ENCODE assay signal across 25 cellular contexts in the genomic region with DNA sequence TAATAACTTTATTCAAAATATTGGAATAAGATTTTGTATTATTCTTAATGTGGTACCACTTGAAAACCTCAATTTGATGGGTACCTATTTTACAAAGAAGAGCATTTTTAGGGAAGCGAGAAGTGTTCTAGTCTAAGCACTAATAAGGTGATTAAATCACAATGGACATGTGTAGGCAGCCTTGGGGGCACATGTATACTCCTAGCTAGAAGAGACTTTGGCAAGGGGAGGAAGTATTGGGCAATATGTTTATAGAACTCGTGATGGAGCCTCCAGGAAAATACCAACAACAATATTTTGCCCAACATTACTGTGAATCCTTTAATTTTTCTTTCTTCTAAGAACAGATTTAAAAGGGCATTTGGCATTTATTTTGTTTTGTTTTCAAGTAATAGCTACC.
A peak's percentile ranks its signal among the peaks of the same experiment; 100 is the strongest.
DNase-seq lines count a peak whose midpoint lies in the region; ATAC-seq and TF ChIP-seq lines count a peak whose summit lies in the region.
"Had no signal": no experiment of that assay in that cellular context is flagged by ENCODE, and none has a peak within 500 bp of the region (broad histone marks: within the 10 kb centered on the region; RNA-seq: fewer than 3 reads in every experiment).

No MANE protein-coding gene starts in this region.

- H3K27me3 ChIP-seq in GM23338 (ENCODE audit: insufficient read depth) (no peaks in the 10 kb centered on the region), iPS-18a (ENCODE audit: control insufficient read depth, insufficient read depth, low read length) (no peaks in the 10 kb centered on the region), skeletal muscle satellite cell (ENCODE audit: control insufficient read depth, insufficient read depth, low read length) (no peaks in the 10 kb centered on the region)
- H3K27me3 ChIP-seq: BE2C, heart left ventricle, ovary had no signal

- H3K36me3 Mint-ChIP-seq in GM23338 (ENCODE audit: low read depth) = peaks cover 4% of the 10 kb centered on the region; the same call in 2 of the 3 replicates
- H3K36me3 Mint-ChIP-seq: CD8-positive, alpha-beta T cell had no signal

- no peak for DNase-seq in GM23338 (ENCODE audit: low spot score)
- peak; percentile 12 for DNase-seq in M059J (ENCODE audit: low read depth)
- no peak for DNase-seq in NOMO-1 treated with dmso at 0.1 percent for 144 hours (lab: John Stamatoyannopoulos, UW; ENCODE audit: unreplicated experiment)
- no peak for DNase-seq in NCI-H128 (lab: John Stamatoyannopoulos, UW; ENCODE audit: unreplicated experiment)
- DNase-seq: ACHN; activated CD4-positive, alpha-beta T cell treated with anti-CD3 and anti-CD28 coated beads, Interleukin-2, amount 50 U/mL, for 48 hours; activated CD4-positive, CD25-positive, alpha-beta regulatory T cell; activated naive CD4-positive, alpha-beta T cell; BE2C; CD8-positive, alpha-beta T cell; foreskin melanocyte; heart left ventricle; lower lobe of right lung; NCI-H1092 treated with DMSO at 0.1 percent for 48 hours; NCI-H187; ovary; stimulated activated CD4-positive, alpha-beta T cell treated with anti-CD3 and anti-CD28 coated beads, Interleukin-2, amount 100 ng/mL, for 24 hours; stimulated activated naive CD8-positive, alpha-beta T cell treated with anti-CD3 and anti-CD28 coated beads, Interleukin-15, Interleukin-2, amounts not matched to agents 100 U/mL and 50 U/mL, for 24 hours had no signal

- H3K9me3 ChIP-seq in iPS-18a (ENCODE audit: control insufficient read depth, low read depth, low read length) (no peaks in the 10 kb centered on the region), skeletal muscle satellite cell (replicated peaks; ENCODE audit: low read length) (no peaks in the 10 kb centered on the region)
- H3K9me3 ChIP-seq: BE2C, HAP-1, heart left ventricle, lower lobe of right lung, ovary had no signal

- H4K20me1 ChIP-seq in GM23338 (replicated peaks; ENCODE audit: insufficient read depth) = no peaks in the 10 kb centered on the region

- peak overlapping the region; percentile 93 for H3K27ac Mint-ChIP-seq in GM23338
- H3K27ac Mint-ChIP-seq: CD8-positive, alpha-beta T cell; dendritic cell treated with granulocyte-macrophage colony-stimulating factor and Interleukin-4, amounts not matched to agents 40 ng/mL and 50 ng/mL, for 4 days; T-helper 1 cell treated with Interleukin-12 subunit alpha and Interleukin-12 subunit beta and Interleukin-4 antibody, amounts not matched to agents 30 μg/mL and 1 μg/mL, for 36 hours had no signal

- peaks cover 32% of the 10 kb centered on the region; the same call in 2 of the 3 replicates for H3K4me1 Mint-ChIP-seq in GM23338

- H3K36me3 ChIP-seq in GM23338 (ENCODE audit: insufficient read depth) (no peaks in the 10 kb centered on the region), iPS-18a (ENCODE audit: control insufficient read depth, low read depth, low read length) (no peaks in the 10 kb centered on the region), skeletal muscle satellite cell (ENCODE audit: insufficient read depth, low read length) (no peaks in the 10 kb centered on the region)
- H3K36me3 ChIP-seq: BE2C, HAP-1, heart left ventricle, lower lobe of right lung, ovary had no signal

- H3K4me3 Mint-ChIP-seq in GM23338 = no peak overlapping the region; the same call in 2 of the 3 replicates
- H3K4me3 Mint-ChIP-seq: CD8-positive, alpha-beta T cell; dendritic cell treated with granulocyte-macrophage colony-stimulating factor and Interleukin-4, amounts not matched to agents 40 ng/mL and 50 ng/mL, for 4 days; T-helper 1 cell treated with Interleukin-12 subunit alpha and Interleukin-12 subunit beta and Interleukin-4 antibody, amounts not matched to agents 30 μg/mL and 1 μg/mL, for 36 hours had no signal

- peak overlapping the region; percentile 39 for H3K9ac ChIP-seq in iPS-18a (ENCODE audit: low read length)
- peak overlapping the region; percentile 37 for H3K9ac ChIP-seq in skeletal muscle satellite cell (ENCODE audit: low read depth, low read length)

- no peaks in the 10 kb centered on the region for H3F3A ChIP-seq in GM23338 (replicated peaks; ENCODE audit: low read depth)

- H3K4me2 ChIP-seq in GM23338 = peak overlapping the region; percentile 32
- H3K4me2 ChIP-seq in skeletal muscle satellite cell (ENCODE audit: low read length) = peak overlapping the region; percentile 64

- peaks cover 2% of the 10 kb centered on the region for H3K27me3 Mint-ChIP-seq in GM23338 (ENCODE audit: insufficient read depth, low read depth, poor library complexity)
- H3K27me3 Mint-ChIP-seq: dendritic cell treated with granulocyte-macrophage colony-stimulating factor and Interleukin-4, amounts not matched to agents 40 ng/mL and 50 ng/mL, for 4 days had no signal

- no peaks in the 10 kb centered on the region for H3K79me2 ChIP-seq in GM23338 (replicated peaks; ENCODE audit: insufficient read depth)

- peak overlapping the region; percentile 63 for H3K27ac ChIP-seq in GM23338 (ENCODE audit: low read depth)
- peak overlapping the region; percentile 22 for H3K27ac ChIP-seq in iPS-18a (ENCODE audit: low read length)
- H3K27ac ChIP-seq: lower lobe of right lung, ovary, SK-N-MC had no signal

- no peak for TF ChIP-seq CTCF in GM23338 (conservative IDR thresholded peaks at IDR 0.05; ENCODE audit: low read depth in 2 of 2)

- peaks cover 18% of the 10 kb centered on the region for H3K4me1 ChIP-seq in GM23338 (ENCODE audit: insufficient read depth)
- peaks cover 25% of the 10 kb centered on the region for H3K4me1 ChIP-seq in iPS-18a (ENCODE audit: control insufficient read depth, low read depth, low read length)
- H3K4me1 ChIP-seq in skeletal muscle satellite cell (ENCODE audit: control insufficient read depth, insufficient read depth, low read length) = peaks cover 21% of the 10 kb centered on the region
- H3K4me1 ChIP-seq: BE2C, heart left ventricle, lower lobe of right lung had no signal

- no peak overlapping the region for H2AFZ ChIP-seq in GM23338

- H3K4me3 ChIP-seq in GM23338 (peak overlapping the region; percentile 9; the same call in 1 of the 2 replicates), iPS-18a (ENCODE audit: low read length) (peak overlapping the region; percentile 18), skeletal muscle satellite cell (ENCODE audit: low read length) (peak overlapping the region; percentile 25)
- H3K4me3 ChIP-seq: HAP-1, heart left ventricle, lower lobe of right lung, ovary, SK-N-MC had no signal

- 0 out of 2 replicates have a peak, but pooled peaks cover 3% of the 10 kb centered on the region for H3K9me2 ChIP-seq in GM23338 (ENCODE audit: insufficient read depth)

- H3K9me3 Mint-ChIP-seq in GM23338 = peaks cover 2% of the 10 kb centered on the region; the same call in 2 of the 3 replicates
- H3K9me3 Mint-ChIP-seq: CD8-positive, alpha-beta T cell; dendritic cell treated with granulocyte-macrophage colony-stimulating factor and Interleukin-4, amounts not matched to agents 40 ng/mL and 50 ng/mL, for 4 days; T-helper 1 cell treated with Interleukin-12 subunit alpha and Interleukin-12 subunit beta and Interleukin-4 antibody, amounts not matched to agents 30 μg/mL and 1 μg/mL, for 36 hours had no signal

- ATAC-seq in GM23338 = no peak
- no peak for ATAC-seq in GM19351 (IDR thresholded peaks at IDR 0.05; ENCODE audit: unreplicated experiment)
- ATAC-seq: CD8-positive, alpha-beta T cell; heart left ventricle; lower lobe of right lung; stimulated activated naive CD8-positive, alpha-beta T cell treated with anti-CD3 and anti-CD28 coated beads, Interleukin-15, Interleukin-2, amounts not matched to agents 100 U/mL and 50 U/mL, for 24 hours had no signal

TF ChIP-seq in GM23338, 12 proteins besides CTCF, POLR2A, EP300 and RAD21 (continues in another document):
- TF ChIP-seq, protein P1, sequence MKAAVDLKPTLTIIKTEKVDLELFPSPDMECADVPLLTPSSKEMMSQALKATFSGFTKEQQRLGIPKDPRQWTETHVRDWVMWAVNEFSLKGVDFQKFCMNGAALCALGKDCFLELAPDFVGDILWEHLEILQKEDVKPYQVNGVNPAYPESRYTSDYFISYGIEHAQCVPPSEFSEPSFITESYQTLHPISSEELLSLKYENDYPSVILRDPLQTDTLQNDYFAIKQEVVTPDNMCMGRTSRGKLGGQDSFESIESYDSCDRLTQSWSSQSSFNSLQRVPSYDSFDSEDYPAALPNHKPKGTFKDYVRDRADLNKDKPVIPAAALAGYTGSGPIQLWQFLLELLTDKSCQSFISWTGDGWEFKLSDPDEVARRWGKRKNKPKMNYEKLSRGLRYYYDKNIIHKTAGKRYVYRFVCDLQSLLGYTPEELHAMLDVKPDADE (IDR thresholded peaks at IDR 0.05) = no peak
- no peak for TF ChIP-seq NANOG (IDR thresholded peaks at IDR 0.05; ENCODE audit: borderline replicate concordance)
- no peak for TF ChIP-seq STAT1 (IDR thresholded peaks at IDR 0.05; ENCODE audit: unreplicated experiment)
- no peak for TF ChIP-seq POLR2AphosphoS5 (IDR thresholded peaks at IDR 0.05; ENCODE audit: low read depth)
- TF ChIP-seq EZH2phosphoT487 (IDR thresholded peaks at IDR 0.05; ENCODE audit: unreplicated experiment) = no peak
